Comparison of ENCODE assay signal across 1 cellular context in the genomic region with DNA sequence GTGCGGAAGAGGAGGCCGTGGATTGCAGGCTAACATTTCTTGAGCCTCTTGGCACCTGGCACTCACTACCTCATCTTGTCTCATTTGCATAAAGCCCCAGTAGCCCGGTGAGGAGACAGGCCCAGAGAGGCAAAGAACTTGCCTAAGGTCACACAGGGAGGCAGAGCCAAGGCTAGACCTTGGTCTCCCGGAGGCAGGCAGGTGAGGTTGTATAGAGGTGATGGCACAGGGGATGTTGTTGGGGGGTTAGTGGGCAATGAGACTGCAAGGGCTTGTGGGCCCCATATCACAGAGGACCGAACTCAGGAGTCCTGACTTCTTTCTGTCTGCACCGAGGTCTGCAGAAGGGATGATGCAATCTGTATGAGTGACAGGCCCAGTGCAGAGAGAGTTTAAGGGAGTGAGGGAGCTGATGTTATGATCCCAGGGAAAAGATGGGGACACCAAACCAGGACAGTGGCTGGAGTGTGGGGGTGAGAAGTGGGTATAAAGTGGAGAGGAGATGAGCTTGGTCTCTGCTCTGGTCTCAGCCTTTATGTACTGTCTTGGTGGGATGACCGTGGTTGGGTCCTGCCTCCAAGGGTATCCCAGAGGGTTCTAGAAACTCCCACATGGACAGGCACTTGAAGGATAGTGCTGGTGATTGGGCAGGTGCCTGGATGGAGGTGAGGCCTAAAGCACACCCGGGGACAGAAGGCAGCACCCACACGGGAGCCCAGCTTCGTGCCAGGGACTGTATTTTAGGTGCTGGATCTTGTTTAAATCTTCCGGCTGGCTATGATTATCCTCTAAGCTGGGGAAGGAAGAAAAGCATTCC.
TF ChIP-seq lines count a peak whose summit lies in the region.

No MANE protein-coding gene starts in this region.

TF ChIP-seq in HepG2, 621 proteins besides CTCF, POLR2A, EP300 and RAD21 (continued from another document and continues in another):
- TF ChIP-seq, protein P1, sequence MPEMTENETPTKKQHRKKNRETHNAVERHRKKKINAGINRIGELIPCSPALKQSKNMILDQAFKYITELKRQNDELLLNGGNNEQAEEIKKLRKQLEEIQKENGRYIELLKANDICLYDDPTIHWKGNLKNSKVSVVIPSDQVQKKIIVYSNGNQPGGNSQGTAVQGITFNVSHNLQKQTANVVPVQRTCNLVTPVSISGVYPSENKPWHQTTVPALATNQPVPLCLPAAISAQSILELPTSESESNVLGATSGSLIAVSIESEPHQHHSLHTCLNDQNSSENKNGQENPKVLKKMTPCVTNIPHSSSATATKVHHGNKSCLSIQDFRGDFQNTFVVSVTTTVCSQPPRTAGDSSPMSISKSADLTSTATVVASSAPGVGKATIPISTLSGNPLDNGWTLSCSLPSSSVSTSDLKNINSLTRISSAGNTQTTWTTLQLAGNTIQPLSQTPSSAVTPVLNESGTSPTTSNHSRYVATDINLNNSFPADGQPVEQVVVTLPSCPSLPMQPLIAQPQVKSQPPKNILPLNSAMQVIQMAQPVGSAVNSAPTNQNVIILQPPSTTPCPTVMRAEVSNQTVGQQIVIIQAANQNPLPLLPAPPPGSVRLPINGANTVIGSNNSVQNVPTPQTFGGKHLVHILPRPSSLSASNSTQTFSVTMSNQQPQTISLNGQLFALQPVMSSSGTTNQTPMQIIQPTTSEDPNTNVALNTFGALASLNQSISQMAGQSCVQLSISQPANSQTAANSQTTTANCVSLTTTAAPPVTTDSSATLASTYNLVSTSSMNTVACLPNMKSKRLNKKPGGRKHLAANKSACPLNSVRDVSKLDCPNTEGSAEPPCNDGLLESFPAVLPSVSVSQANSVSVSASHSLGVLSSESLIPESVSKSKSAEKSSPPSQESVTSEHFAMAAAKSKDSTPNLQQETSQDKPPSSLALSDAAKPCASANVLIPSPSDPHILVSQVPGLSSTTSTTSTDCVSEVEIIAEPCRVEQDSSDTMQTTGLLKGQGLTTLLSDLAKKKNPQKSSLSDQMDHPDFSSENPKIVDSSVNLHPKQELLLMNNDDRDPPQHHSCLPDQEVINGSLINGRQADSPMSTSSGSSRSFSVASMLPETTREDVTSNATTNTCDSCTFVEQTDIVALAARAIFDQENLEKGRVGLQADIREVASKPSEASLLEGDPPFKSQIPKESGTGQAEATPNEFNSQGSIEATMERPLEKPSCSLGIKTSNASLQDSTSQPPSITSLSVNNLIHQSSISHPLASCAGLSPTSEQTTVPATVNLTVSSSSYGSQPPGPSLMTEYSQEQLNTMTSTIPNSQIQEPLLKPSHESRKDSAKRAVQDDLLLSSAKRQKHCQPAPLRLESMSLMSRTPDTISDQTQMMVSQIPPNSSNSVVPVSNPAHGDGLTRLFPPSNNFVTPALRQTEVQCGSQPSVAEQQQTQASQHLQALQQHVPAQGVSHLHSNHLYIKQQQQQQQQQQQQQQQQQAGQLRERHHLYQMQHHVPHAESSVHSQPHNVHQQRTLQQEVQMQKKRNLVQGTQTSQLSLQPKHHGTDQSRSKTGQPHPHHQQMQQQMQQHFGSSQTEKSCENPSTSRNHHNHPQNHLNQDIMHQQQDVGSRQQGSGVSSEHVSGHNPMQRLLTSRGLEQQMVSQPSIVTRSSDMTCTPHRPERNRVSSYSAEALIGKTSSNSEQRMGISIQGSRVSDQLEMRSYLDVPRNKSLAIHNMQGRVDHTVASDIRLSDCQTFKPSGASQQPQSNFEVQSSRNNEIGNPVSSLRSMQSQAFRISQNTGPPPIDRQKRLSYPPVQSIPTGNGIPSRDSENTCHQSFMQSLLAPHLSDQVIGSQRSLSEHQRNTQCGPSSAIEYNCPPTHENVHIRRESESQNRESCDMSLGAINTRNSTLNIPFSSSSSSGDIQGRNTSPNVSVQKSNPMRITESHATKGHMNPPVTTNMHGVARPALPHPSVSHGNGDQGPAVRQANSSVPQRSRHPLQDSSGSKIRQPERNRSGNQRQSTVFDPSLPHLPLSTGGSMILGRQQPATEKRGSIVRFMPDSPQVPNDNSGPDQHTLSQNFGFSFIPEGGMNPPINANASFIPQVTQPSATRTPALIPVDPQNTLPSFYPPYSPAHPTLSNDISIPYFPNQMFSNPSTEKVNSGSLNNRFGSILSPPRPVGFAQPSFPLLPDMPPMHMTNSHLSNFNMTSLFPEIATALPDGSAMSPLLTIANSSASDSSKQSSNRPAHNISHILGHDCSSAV (CRISPR knock-in tag; IDR thresholded peaks at IDR 0.05; ENCODE audit: borderline replicate concordance) = no peak
- TF ChIP-seq EZH2 (conservative IDR thresholded peaks at IDR 0.05; ENCODE audit: low read depth, low read length) (no peak), FOXC1 (CRISPR knock-in tag; IDR thresholded peaks at IDR 0.05; ENCODE audit: borderline replicate concordance) (peak; percentile 47; the same call in 1 of the 2 replicates), ZNF589 (CRISPR knock-in tag; conservative IDR thresholded peaks at IDR 0.05) (no peak), MTF1 (CRISPR knock-in tag; IDR thresholded peaks at IDR 0.05) (no peak), ZNF598 (CRISPR knock-in tag; IDR thresholded peaks at IDR 0.05; ENCODE audit: borderline replicate concordance) (0 out of 2 replicates have a peak, but pooled peaks have one; percentile 55), CEBPG (CRISPR knock-in tag; IDR thresholded peaks at IDR 0.05) (peak; percentile 97), ZNF501 (CRISPR knock-in tag; IDR thresholded peaks at IDR 0.05) (0 out of 2 replicates have a peak, but pooled peaks have one; percentile 17), ZNF891 (CRISPR knock-in tag; IDR thresholded peaks at IDR 0.05) (0 out of 2 replicates have a peak, but pooled peaks have one; percentile 37), TCF7 (IDR thresholded peaks at IDR 0.05; ENCODE audit: low read depth) (no peak), ATF7 (IDR thresholded peaks at IDR 0.05) (peak; percentile 76), ATF7 (CRISPR knock-in tag; IDR thresholded peaks at IDR 0.05) (peak; percentile 53; the same call in 1 of the 2 replicates), ZNF75D (CRISPR knock-in tag; IDR thresholded peaks at IDR 0.05; ENCODE audit: borderline replicate concordance) (no peak), HDAC1 (CRISPR knock-in tag; IDR thresholded peaks at IDR 0.05) (peak; percentile 79), ZNF761 (CRISPR knock-in tag; conservative IDR thresholded peaks at IDR 0.05) (peak; percentile 39; the same call in 1 of the 2 replicates), KLF11 (CRISPR knock-in tag; IDR thresholded peaks at IDR 0.05) (no peak), ZNF768 (CRISPR knock-in tag; IDR thresholded peaks at IDR 0.05) (peak; percentile 100), ZNF335 (CRISPR knock-in tag; IDR thresholded peaks at IDR 0.05) (0 out of 2 replicates have a peak, but pooled peaks have one; percentile 30), ZFX (CRISPR knock-in tag; IDR thresholded peaks at IDR 0.05; ENCODE audit: low read depth) (0 out of 2 replicates have a peak, but pooled peaks have one; percentile 14), POGZ (CRISPR knock-in tag; IDR thresholded peaks at IDR 0.05) (0 out of 2 replicates have a peak, but pooled peaks have one; percentile 15), CEBPB (IDR thresholded peaks at IDR 0.05; ENCODE audit: borderline replicate concordance, low read depth, low read length) (peak; percentile 93), ZNF317 (CRISPR knock-in tag; IDR thresholded peaks at IDR 0.05) (peak; percentile 62; the same call in 1 of the 2 replicates), ONECUT2 (CRISPR knock-in tag; IDR thresholded peaks at IDR 0.05) (no peak), ZNF446 (CRISPR knock-in tag; IDR thresholded peaks at IDR 0.05) (no peak), ZNF350 (CRISPR knock-in tag; IDR thresholded peaks at IDR 0.05; ENCODE audit: borderline replicate concordance, low read depth) (peak; percentile 38; the same call in 1 of the 2 replicates), SNAPC2 (CRISPR knock-in tag; IDR thresholded peaks at IDR 0.05) (0 out of 2 replicates have a peak, but pooled peaks have one; percentile 51)
- TF ChIP-seq, protein P2, sequence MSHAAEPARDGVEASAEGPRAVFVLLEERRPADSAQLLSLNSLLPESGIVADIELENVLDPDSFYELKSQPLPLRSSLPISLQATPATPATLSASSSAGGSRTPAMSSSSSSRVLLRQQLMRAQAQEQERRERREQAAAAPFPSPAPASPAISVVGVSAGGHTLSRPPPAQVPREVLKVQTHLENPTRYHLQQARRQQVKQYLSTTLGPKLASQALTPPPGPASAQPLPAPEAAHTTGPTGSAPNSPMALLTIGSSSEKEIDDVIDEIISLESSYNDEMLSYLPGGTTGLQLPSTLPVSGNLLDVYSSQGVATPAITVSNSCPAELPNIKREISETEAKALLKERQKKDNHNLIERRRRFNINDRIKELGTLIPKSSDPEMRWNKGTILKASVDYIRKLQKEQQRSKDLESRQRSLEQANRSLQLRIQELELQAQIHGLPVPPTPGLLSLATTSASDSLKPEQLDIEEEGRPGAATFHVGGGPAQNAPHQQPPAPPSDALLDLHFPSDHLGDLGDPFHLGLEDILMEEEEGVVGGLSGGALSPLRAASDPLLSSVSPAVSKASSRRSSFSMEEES (CRISPR knock-in tag; IDR thresholded peaks at IDR 0.05) = 0 out of 2 replicates have a peak, but pooled peaks have one; percentile 3
- TF ChIP-seq, protein P3, sequence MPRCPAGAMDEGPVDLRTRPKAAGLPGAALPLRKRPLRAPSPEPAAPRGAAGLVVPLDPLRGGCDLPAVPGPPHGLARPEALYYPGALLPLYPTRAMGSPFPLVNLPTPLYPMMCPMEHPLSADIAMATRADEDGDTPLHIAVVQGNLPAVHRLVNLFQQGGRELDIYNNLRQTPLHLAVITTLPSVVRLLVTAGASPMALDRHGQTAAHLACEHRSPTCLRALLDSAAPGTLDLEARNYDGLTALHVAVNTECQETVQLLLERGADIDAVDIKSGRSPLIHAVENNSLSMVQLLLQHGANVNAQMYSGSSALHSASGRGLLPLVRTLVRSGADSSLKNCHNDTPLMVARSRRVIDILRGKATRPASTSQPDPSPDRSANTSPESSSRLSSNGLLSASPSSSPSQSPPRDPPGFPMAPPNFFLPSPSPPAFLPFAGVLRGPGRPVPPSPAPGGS (CRISPR knock-in tag; IDR thresholded peaks at IDR 0.05) = peak; percentile 37; the same call in 1 of the 2 replicates
- TF ChIP-seq, protein P4, sequence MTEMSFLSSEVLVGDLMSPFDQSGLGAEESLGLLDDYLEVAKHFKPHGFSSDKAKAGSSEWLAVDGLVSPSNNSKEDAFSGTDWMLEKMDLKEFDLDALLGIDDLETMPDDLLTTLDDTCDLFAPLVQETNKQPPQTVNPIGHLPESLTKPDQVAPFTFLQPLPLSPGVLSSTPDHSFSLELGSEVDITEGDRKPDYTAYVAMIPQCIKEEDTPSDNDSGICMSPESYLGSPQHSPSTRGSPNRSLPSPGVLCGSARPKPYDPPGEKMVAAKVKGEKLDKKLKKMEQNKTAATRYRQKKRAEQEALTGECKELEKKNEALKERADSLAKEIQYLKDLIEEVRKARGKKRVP (CRISPR knock-in tag; IDR thresholded peaks at IDR 0.05) = peak; percentile 67 to 95; a peak in 3 of 4 replicates
- TF ChIP-seq, protein P5, sequence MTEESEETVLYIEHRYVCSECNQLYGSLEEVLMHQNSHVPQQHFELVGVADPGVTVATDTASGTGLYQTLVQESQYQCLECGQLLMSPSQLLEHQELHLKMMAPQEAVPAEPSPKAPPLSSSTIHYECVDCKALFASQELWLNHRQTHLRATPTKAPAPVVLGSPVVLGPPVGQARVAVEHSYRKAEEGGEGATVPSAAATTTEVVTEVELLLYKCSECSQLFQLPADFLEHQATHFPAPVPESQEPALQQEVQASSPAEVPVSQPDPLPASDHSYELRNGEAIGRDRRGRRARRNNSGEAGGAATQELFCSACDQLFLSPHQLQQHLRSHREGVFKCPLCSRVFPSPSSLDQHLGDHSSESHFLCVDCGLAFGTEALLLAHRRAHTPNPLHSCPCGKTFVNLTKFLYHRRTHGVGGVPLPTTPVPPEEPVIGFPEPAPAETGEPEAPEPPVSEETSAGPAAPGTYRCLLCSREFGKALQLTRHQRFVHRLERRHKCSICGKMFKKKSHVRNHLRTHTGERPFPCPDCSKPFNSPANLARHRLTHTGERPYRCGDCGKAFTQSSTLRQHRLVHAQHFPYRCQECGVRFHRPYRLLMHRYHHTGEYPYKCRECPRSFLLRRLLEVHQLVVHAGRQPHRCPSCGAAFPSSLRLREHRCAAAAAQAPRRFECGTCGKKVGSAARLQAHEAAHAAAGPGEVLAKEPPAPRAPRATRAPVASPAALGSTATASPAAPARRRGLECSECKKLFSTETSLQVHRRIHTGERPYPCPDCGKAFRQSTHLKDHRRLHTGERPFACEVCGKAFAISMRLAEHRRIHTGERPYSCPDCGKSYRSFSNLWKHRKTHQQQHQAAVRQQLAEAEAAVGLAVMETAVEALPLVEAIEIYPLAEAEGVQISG (CRISPR knock-in tag; IDR thresholded peaks at IDR 0.05) = no peak
